In the genomic region with DNA sequence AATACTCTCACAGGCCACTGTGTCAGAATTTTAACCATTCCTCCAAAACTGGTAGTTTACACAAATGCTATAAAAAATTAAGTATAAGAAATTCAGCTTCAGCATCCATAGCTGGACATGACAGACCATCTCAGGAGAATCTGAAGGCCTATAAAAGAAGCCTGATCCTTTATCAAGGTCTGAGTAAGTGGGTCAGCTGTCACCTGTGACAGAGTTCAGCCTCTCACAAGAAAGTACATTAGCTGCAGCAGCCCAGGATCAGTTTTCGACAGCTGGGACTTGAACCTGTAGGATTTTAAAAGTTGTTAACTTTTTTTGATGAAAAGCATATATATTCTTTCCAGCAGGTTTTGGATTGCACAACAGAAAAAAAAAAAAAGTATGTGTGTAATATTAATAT, we compare ENCODE assay signal across 29 cellular contexts.
"Had no signal": no experiment of that assay in that cellular context is flagged by ENCODE, and none has a peak within 500 bp of the region (broad histone marks: within the 10 kb centered on the region; RNA-seq: fewer than 3 reads in every experiment).

No MANE protein-coding gene starts in this region.

- H3K4me2 ChIP-seq: PC-9 had no signal

- H3K9me3 ChIP-seq: ascending aorta had no signal

- H3K36me3 Mint-ChIP-seq: activated naive CD4-positive, alpha-beta T cell treated with anti-CD3 and anti-CD28 coated beads, Interleukin-2, amount 50 U/mL, for 24 hours had no signal

- DNase-seq: activated CD4-positive, alpha-beta T cell treated with anti-CD3 and anti-CD28 coated beads, Interleukin-2, amount 10 ng/mL, durations not matched to agents 24 days and 14 days; activated CD4-positive, alpha-beta T cell treated with anti-CD3 and anti-CD28 coated beads, Interleukin-2, amount 50 U/mL, for 4 hours; activated CD8-positive, alpha-beta T cell treated with anti-CD3 and anti-CD28 coated beads for 36 hours; activated effector memory CD4-positive, alpha-beta T cell treated with anti-CD3 and anti-CD28 coated beads, Interleukin-2, amount 50 U/mL, for 16 hours; activated naive CD4-positive, alpha-beta T cell; activated naive CD8-positive, alpha-beta T cell treated with anti-CD3 and anti-CD28 coated beads, Interleukin-2, amount 10 ng/mL, durations not matched to agents 7 days and 5 days; activated T-cell treated with anti-CD3 and anti-CD28 coated beads, Interleukin-2, amount 50 U/mL, for 1 hour; activated T-cell treated with anti-CD3 and anti-CD28 coated beads, Interleukin-2, amount 50 U/mL, for 72 hours; amygdala; NCI-H1105; NCI-H1417 treated with DMSO at 0.1 percent for 48 hours; NCI-H187 treated with DMSO at 0.1 percent for 48 hours; NCI-H2081; NCI-H345; NCI-H526 treated with DMSO at 0.1 percent for 48 hours; NCI-H774; PC-9; SIG-M5; SW 1271; T-helper 1 cell; T1000 had no signal

- ATAC-seq: activated CD8-positive, alpha-beta T cell treated with anti-CD3 and anti-CD28 coated beads for 36 hours; activated T-cell treated with anti-CD3 and anti-CD28 coated beads, Interleukin-2, amount 50 U/mL, for 72 hours; activated T-helper 17 cell treated with anti-CD3 and anti-CD28 coated beads, Interleukin-2, amount 50 U/mL, for 72 hours; K562; Right ventricle myocardium inferior had no signal

- H3K36me3 ChIP-seq: ascending aorta, cardiac muscle cell had no signal

- H3K4me3 ChIP-seq: ascending aorta, cardiac muscle cell, K562, PC-9 had no signal

- H3K27ac ChIP-seq: ascending aorta, cardiac muscle cell, PC-9, RWPE1 had no signal

- H3K27me3 Mint-ChIP-seq: activated CD4-positive, alpha-beta T cell treated with anti-CD3 and anti-CD28 coated beads, Interleukin-2, amount 10 ng/mL, durations not matched to agents 24 days and 14 days; activated CD8-positive, alpha-beta T cell treated with anti-CD3 and anti-CD28 coated beads for 36 hours; activated naive CD4-positive, alpha-beta T cell treated with anti-CD3 and anti-CD28 coated beads, Interleukin-2, amount 50 U/mL, for 24 hours; activated T-helper 17 cell treated with anti-CD3 and anti-CD28 coated beads, Interleukin-2, amount 50 U/mL, for 72 hours; central memory CD8-positive, alpha-beta T cell had no signal

- H3K9me3 Mint-ChIP-seq: activated CD4-positive, alpha-beta T cell treated with anti-CD3 and anti-CD28 coated beads, Interleukin-2, amount 10 ng/mL, durations not matched to agents 24 days and 14 days; activated CD8-positive, alpha-beta T cell treated with anti-CD3 and anti-CD28 coated beads for 36 hours; activated naive CD4-positive, alpha-beta T cell treated with anti-CD3 and anti-CD28 coated beads, Interleukin-2, amount 50 U/mL, for 24 hours; activated naive CD8-positive, alpha-beta T cell treated with anti-CD3 and anti-CD28 coated beads, Interleukin-2, amount 10 ng/mL, durations not matched to agents 7 days and 5 days; activated T-cell treated with anti-CD3 and anti-CD28 coated beads, Interleukin-2, amount 50 U/mL, for 72 hours; activated T-helper 17 cell treated with anti-CD3 and anti-CD28 coated beads, Interleukin-2, amount 50 U/mL, for 72 hours; central memory CD8-positive, alpha-beta T cell had no signal

- H3K27me3 ChIP-seq: ascending aorta, cardiac muscle cell had no signal

- H2AFZ ChIP-seq: PC-9 had no signal

- H3K4me3 Mint-ChIP-seq: activated CD4-positive, alpha-beta T cell treated with anti-CD3 and anti-CD28 coated beads, Interleukin-2, amount 10 ng/mL, durations not matched to agents 24 days and 14 days; activated CD8-positive, alpha-beta T cell treated with anti-CD3 and anti-CD28 coated beads for 36 hours; activated naive CD4-positive, alpha-beta T cell treated with anti-CD3 and anti-CD28 coated beads, Interleukin-2, amount 50 U/mL, for 24 hours; activated naive CD8-positive, alpha-beta T cell treated with anti-CD3 and anti-CD28 coated beads, Interleukin-2, amount 10 ng/mL, durations not matched to agents 7 days and 5 days; activated T-cell treated with anti-CD3 and anti-CD28 coated beads, Interleukin-2, amount 50 U/mL, for 72 hours; activated T-helper 17 cell treated with anti-CD3 and anti-CD28 coated beads, Interleukin-2, amount 50 U/mL, for 72 hours; central memory CD8-positive, alpha-beta T cell had no signal

- H3K27ac Mint-ChIP-seq: activated CD4-positive, alpha-beta T cell treated with anti-CD3 and anti-CD28 coated beads, Interleukin-2, amount 10 ng/mL, durations not matched to agents 24 days and 14 days; activated CD8-positive, alpha-beta T cell treated with anti-CD3 and anti-CD28 coated beads for 36 hours; activated naive CD4-positive, alpha-beta T cell treated with anti-CD3 and anti-CD28 coated beads, Interleukin-2, amount 50 U/mL, for 24 hours; activated naive CD8-positive, alpha-beta T cell treated with anti-CD3 and anti-CD28 coated beads, Interleukin-2, amount 10 ng/mL, durations not matched to agents 7 days and 5 days; activated T-cell treated with anti-CD3 and anti-CD28 coated beads, Interleukin-2, amount 50 U/mL, for 72 hours; activated T-helper 17 cell treated with anti-CD3 and anti-CD28 coated beads, Interleukin-2, amount 50 U/mL, for 72 hours had no signal
